29 cellular contexts compared by ENCODE assay signal in the genomic region with DNA sequence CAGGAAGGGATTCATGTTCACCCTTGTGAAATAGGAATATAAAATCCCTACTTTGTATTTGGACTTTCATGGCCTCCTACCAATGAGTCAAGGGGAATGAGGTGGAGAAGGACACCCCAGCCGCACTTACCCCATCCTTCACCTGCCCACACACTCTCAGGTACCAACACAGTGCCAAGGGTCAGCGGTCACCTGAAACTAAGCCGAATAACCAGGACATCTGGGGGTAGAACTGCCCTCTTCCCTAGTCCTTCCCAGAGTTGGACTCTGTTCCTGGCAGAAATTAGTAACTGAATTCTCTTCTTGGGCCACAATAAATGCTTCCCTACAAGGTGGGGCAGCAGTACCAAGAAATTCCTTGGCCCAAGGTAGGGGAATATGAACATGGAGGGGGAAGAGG. TPM values are rescaled to one million over a fixed set of nuclear protein-coding genes. Genes with fewer than 3 reads are reported as not detected.
A peak's percentile ranks its signal among the peaks of the same experiment; 100 is the strongest.
DNase-seq lines count a peak whose midpoint lies in the region; ATAC-seq, FAIRE-seq and TF ChIP-seq lines count a peak whose summit lies in the region.
"Had no signal": no experiment of that assay in that cellular context is flagged by ENCODE, and none has a peak within 500 bp of the region (broad histone marks: within the 10 kb centered on the region; RNA-seq: fewer than 3 reads in every experiment).

No MANE protein-coding gene starts in this region.

- H4K20me1 ChIP-seq in HepG2 (ENCODE audit: insufficient read depth, low read length), result no peaks in the 10 kb centered on the region

- ATAC-seq in HepG2 (no peak), aorta (ENCODE audit: low FRiP score) (peak; percentile 20), GM21619 (IDR thresholded peaks at IDR 0.05; ENCODE audit: unreplicated experiment) (no peak)
- ATAC-seq: activated CD8-positive, alpha-beta T cell treated with anti-CD3 and anti-CD28 coated beads, Interleukin-2, amount 10 ng/mL, durations not matched to agents 7 days and 5 days; CD8-positive, alpha-beta T cell had no signal

- H3K79me2 ChIP-seq in HepG2 (ENCODE audit: insufficient read depth, low read length), result no peaks in the 10 kb centered on the region

- H3K4me3 ChIP-seq in liver (ENCODE audit: low read depth in 1 of 3, low read length in 3 of 3) (no peak overlapping the region), HepG2 (replicated peaks in 1 of 3; ENCODE audit: insufficient read depth in 1 of 3, low read depth in 2 of 3, low read length in 3 of 3) (no peak overlapping the region), endodermal cell (ENCODE audit: low read length) (no peak overlapping the region), mucosa of rectum (ENCODE audit: low read length in 2 of 2) (no peak overlapping the region), aorta (ENCODE audit: low read length in 2 of 2) (no peak overlapping the region)
- H3K4me3 ChIP-seq: A549, skin epidermis, tibial nerve had no signal

- no peak for FAIRE-seq in HepG2 (lab: Jason Lieb, UNC)
- FAIRE-seq: A549, TTC549 had no signal

- H3K27ac ChIP-seq in liver (ENCODE audit: low read depth in 1 of 2, low read length in 2 of 2), result peak overlapping the region; percentile 84
- H3K27ac ChIP-seq in HepG2 (ENCODE audit: extremely low read length, insufficient read depth, low read length), result no peak overlapping the region
- no peak overlapping the region for H3K27ac ChIP-seq in endodermal cell (ENCODE audit: low read depth, low read length)
- H3K27ac ChIP-seq in mucosa of rectum (ENCODE audit: low read depth in 2 of 2, low read length in 2 of 2), result peak overlapping the region; percentile 56 to 59
- peak overlapping the region in 1 of 2 donors; percentile 36 for H3K27ac ChIP-seq in aorta (ENCODE audit: low read depth in 1 of 2, low read length in 2 of 2)
- H3K27ac ChIP-seq: A549, skin epidermis, tibial nerve had no signal

- in situ Hi-C loops in HepG2 (cut with HindIII; ENCODE audit: extremely low pct_ligation_motif_present, low pct_unique_long_range_greater_than_20kb), result no loop called here

- TF ChIP-seq RAD21 in liver (IDR thresholded peaks at IDR 0.05), result no peak
- no peak for TF ChIP-seq RAD21 in HepG2 (CRISPR knock-in tag; IDR thresholded peaks at IDR 0.05)

- CTCF ChIA-PET in HepG2 (lab: Yijun Ruan, JAX; ENCODE audit: low intra/inter-chr PET ratio, low total read pairs), result no interaction called here

- H3K27me3 Mint-ChIP-seq in endodermal cell (ENCODE audit: insufficient read depth), result peaks cover 6% of the 10 kb centered on the region

- H3K36me3 Mint-ChIP-seq in endodermal cell (ENCODE audit: low read depth), result no peaks in the 10 kb centered on the region
- H3K36me3 Mint-ChIP-seq: activated naive CD8-positive, alpha-beta T cell treated with anti-CD3 and anti-CD28 coated beads, Interleukin-2, amount 10 ng/mL, durations not matched to agents 7 days and 5 days; CD8-positive, alpha-beta T cell had no signal

- H3K4me1 Mint-ChIP-seq in endodermal cell, result peaks cover 67% of the 10 kb centered on the region

- H3K9ac ChIP-seq in liver (ENCODE audit: low read depth in 1 of 2, low read length in 2 of 2) (no peak overlapping the region), HepG2 (ENCODE audit: insufficient read depth, low read depth, low read length) (no peak overlapping the region), endodermal cell (ENCODE audit: extremely low read depth, low read length, poor library complexity, severe bottlenecking) (no peak overlapping the region), mucosa of rectum (ENCODE audit: low read depth in 1 of 2, low read length in 2 of 2) (no peak overlapping the region)

- TF ChIP-seq EP300 in HepG2 (IDR thresholded peaks at IDR 0.05; ENCODE audit: low read depth in 2 of 2, low read length in 2 of 2) (no peak), HepG2 (CRISPR knock-in tag; IDR thresholded peaks at IDR 0.05; ENCODE audit: borderline replicate concordance) (no peak)

- no peak for DNase-seq in HepG2 (ENCODE audit: low spot score)
- peak; percentile 43 for DNase-seq in endodermal cell
- DNase-seq in aorta, result no peak
- no peak for DNase-seq in anterior cingulate cortex (lab: John Stamatoyannopoulos, UW)
- DNase-seq in NCI-H146 treated with DMSO at 0.1 percent for 48 hours (lab: John Stamatoyannopoulos, UW; ENCODE audit: unreplicated experiment), result no peak
- DNase-seq: activated CD4-positive, alpha-beta T cell treated with anti-CD3 and anti-CD28 coated beads for 1 hour; activated CD8-positive, alpha-beta T cell treated with anti-CD3 and anti-CD28 coated beads, Interleukin-2, amount 10 ng/mL, durations not matched to agents 7 days and 5 days; activated effector memory CD4-positive, alpha-beta T cell treated with Interleukin-2 at 50 U/mL for 16 hours; activated naive CD8-positive, alpha-beta T cell treated with anti-CD3 and anti-CD28 coated beads, Interleukin-2, amount 10 ng/mL, durations not matched to agents 7 days and 5 days; activated T-cell treated with anti-CD3 and anti-CD28 coated beads for 4 hours; AML-193; CD8-positive, alpha-beta T cell; DMS153; effector CD4-positive, alpha-beta T cell; glutamatergic neuron; mammary epithelial cell; NCI-H1092; NCI-H2081 treated with DMSO at 0.1 percent for 48 hours; NCI-H226; nucleus accumbens; T-helper 1 cell had no signal

- TF ChIP-seq CTCF in liver (IDR thresholded peaks at IDR 0.05; ENCODE audit: low read depth, low read length, missing input control) (no peak), HepG2 (CRISPR knock-in tag; IDR thresholded peaks at IDR 0.05) (no peak), endodermal cell (conservative IDR thresholded peaks at IDR 0.05) (no peak)

- H3K36me3 ChIP-seq in liver (ENCODE audit: control insufficient read depth in 4 of 4, insufficient read depth in 3 of 4, low read depth in 1 of 4, low read length in 3 of 4), result no peaks in the 10 kb centered on the region
- H3K36me3 ChIP-seq in HepG2 (replicated peaks in 1 of 2; ENCODE audit: control insufficient read depth in 1 of 2, insufficient read depth in 2 of 2, low read length in 2 of 2), result no peaks in the 10 kb centered on the region; a peak in 1 of 5 replicates
- no peaks in the 10 kb centered on the region for H3K36me3 ChIP-seq in endodermal cell (ENCODE audit: control insufficient read depth, insufficient read depth, low read length)
- H3K36me3 ChIP-seq in mucosa of rectum (ENCODE audit: control insufficient read depth in 2 of 2, insufficient read depth in 2 of 2, low read length in 2 of 2), result no peaks in the 10 kb centered on the region
- H3K36me3 ChIP-seq in aorta (ENCODE audit: control insufficient read depth in 1 of 2, insufficient read depth in 2 of 2, low read length in 1 of 2), result no peaks in the 10 kb centered on the region
- H3K36me3 ChIP-seq: tibial nerve had no signal

- WGBS in liver, result 41% methylated on average over 3 of the region's 3 CpGs
- WGBS in HepG2 (ENCODE audit: low lambda C conversion rate), result 93% methylated on average over 3 of the region's 3 CpGs
- 94% methylated on average over 3 of the region's 3 CpGs; no CpG with 5 or more reads in 1 of the 2 experiments for WGBS in endodermal cell (ENCODE audit: insufficient coverage in 1 of 2, insufficient read length in 1 of 2), 2 experiments
- 46 to 67% methylated on average over 3 of the region's 3 CpGs for WGBS in aorta, 2 donors

- H3K4me2 ChIP-seq in HepG2 (ENCODE audit: low read depth, low read length), result no peak overlapping the region
- H3K4me2 ChIP-seq: A549 had no signal

- no peaks in the 10 kb centered on the region for H3K9me3 Mint-ChIP-seq in endodermal cell
- H3K9me3 Mint-ChIP-seq: activated naive CD8-positive, alpha-beta T cell treated with anti-CD3 and anti-CD28 coated beads, Interleukin-2, amount 10 ng/mL, durations not matched to agents 7 days and 5 days; CD8-positive, alpha-beta T cell; stimulated activated naive CD8-positive, alpha-beta T cell treated with anti-CD3 and anti-CD28 coated beads, Interleukin-15, Interleukin-2, amounts not matched to agents 100 ng/mL and 50 ng/mL, for 24 hours had no signal

- H3K27me3 ChIP-seq in liver (ENCODE audit: control insufficient read depth in 4 of 4, insufficient read depth in 4 of 4, low read length in 3 of 4), result no peaks in the 10 kb centered on the region
- no peaks in the 10 kb centered on the region for H3K27me3 ChIP-seq in HepG2 (ENCODE audit: control insufficient read depth in 1 of 2, insufficient read depth in 2 of 2, low read length in 2 of 2)
- no peaks in the 10 kb centered on the region for H3K27me3 ChIP-seq in endodermal cell (ENCODE audit: control insufficient read depth, insufficient read depth, low read length, poor library complexity, severe bottlenecking)
- no peaks in the 10 kb centered on the region for H3K27me3 ChIP-seq in mucosa of rectum (ENCODE audit: control insufficient read depth in 2 of 2, insufficient read depth in 2 of 2, low read length in 2 of 2)
- H3K27me3 ChIP-seq in aorta (ENCODE audit: control insufficient read depth in 1 of 2, insufficient read depth in 2 of 2, low read length in 1 of 2), result no peaks in the 10 kb centered on the region

- H3K9me3 ChIP-seq in liver (ENCODE audit: control insufficient read depth in 4 of 4, low read length in 3 of 4) (no peaks in the 10 kb centered on the region), HepG2 (ENCODE audit: low read length) (no peaks in the 10 kb centered on the region), endodermal cell (ENCODE audit: control insufficient read depth, low read length) (no peaks in the 10 kb centered on the region), mucosa of rectum (ENCODE audit: control insufficient read depth in 2 of 2, low read length in 2 of 2) (no peaks in the 10 kb centered on the region), aorta (ENCODE audit: control insufficient read depth, low read length) (no peaks in the 10 kb centered on the region)
- H3K9me3 ChIP-seq: A549, tibial nerve had no signal

- no TSS peak for BruUV-seq in HepG2 (replicated peaks; lab: Mats Ljungman, UMichigan)

- peaks cover 49 to 96% (median 83%) of the 10 kb centered on the region in 4 donors for H3K4me1 ChIP-seq in liver (ENCODE audit: control insufficient read depth in 4 of 4, insufficient read depth in 4 of 4, low read length in 3 of 4)
- peaks cover 93% of the 10 kb centered on the region for H3K4me1 ChIP-seq in HepG2 (ENCODE audit: insufficient read depth, low read length)
- peaks cover 24% of the 10 kb centered on the region for H3K4me1 ChIP-seq in endodermal cell (ENCODE audit: control insufficient read depth, insufficient read depth, low read length)
- peaks cover 67 to 73% of the 10 kb centered on the region in 2 donors for H3K4me1 ChIP-seq in mucosa of rectum (ENCODE audit: control insufficient read depth in 2 of 2, insufficient read depth in 2 of 2, low read length in 2 of 2)
- peaks cover 0 to 4% of the 10 kb centered on the region in 2 donors for H3K4me1 ChIP-seq in aorta (ENCODE audit: control insufficient read depth in 1 of 2, insufficient read depth in 2 of 2, low read length in 2 of 2)

- intact Hi-C loops in HepG2 (cut with micrococcal nuclease; ENCODE audit: unreplicated experiment) (loop anchor here (2.0 kb wide), 1 partner anchor 38 kb away; no protein-coding TSS in a partner anchor), aorta (cut with DNase I) (no loop called here)

- POLR2A ChIA-PET in HepG2 (lab: Yijun Ruan, JAX), result no interaction called here

- no peak overlapping the region for H2AFZ ChIP-seq in HepG2 (ENCODE audit: low read length)

- H3K4me3 Mint-ChIP-seq in endodermal cell, result no peak overlapping the region
- H3K4me3 Mint-ChIP-seq: activated CD8-positive, alpha-beta T cell treated with anti-CD3 and anti-CD28 coated beads, Interleukin-2, amount 10 ng/mL, durations not matched to agents 7 days and 5 days; activated naive CD8-positive, alpha-beta T cell treated with anti-CD3 and anti-CD28 coated beads, Interleukin-2, amount 10 ng/mL, durations not matched to agents 7 days and 5 days; CD8-positive, alpha-beta T cell; stimulated activated naive CD8-positive, alpha-beta T cell treated with anti-CD3 and anti-CD28 coated beads, Interleukin-15, Interleukin-2, amounts not matched to agents 100 ng/mL and 50 ng/mL, for 24 hours had no signal

- H3K27ac Mint-ChIP-seq in endodermal cell, result peak overlapping the region; percentile 92
- H3K27ac Mint-ChIP-seq: activated CD8-positive, alpha-beta T cell treated with anti-CD3 and anti-CD28 coated beads, Interleukin-2, amount 10 ng/mL, durations not matched to agents 7 days and 5 days; activated naive CD8-positive, alpha-beta T cell treated with anti-CD3 and anti-CD28 coated beads, Interleukin-2, amount 10 ng/mL, durations not matched to agents 7 days and 5 days; CD8-positive, alpha-beta T cell; stimulated activated naive CD8-positive, alpha-beta T cell treated with anti-CD3 and anti-CD28 coated beads, Interleukin-15, Interleukin-2, amounts not matched to agents 100 ng/mL and 50 ng/mL, for 24 hours had no signal

- no peak for TF ChIP-seq POLR2A in HepG2 (IDR thresholded peaks at IDR 0.05; ENCODE audit: insufficient read depth in 1 of 2, low read depth in 2 of 2, low read length in 2 of 2)

RNA-seq across cellular contexts. Expression of a gene that starts 7.4 kb away (rescaled TPM):
- 1 to 10 TPM; 5.9 to 9.9 TPM for total RNA-seq in liver
- 1 to 10 TPM; 5.3 to 5.6 TPM for polyA plus RNA-seq in liver
- total RNA-seq in HepG2 (2016; rRNA removed; fragmentation: Illumina TruSeq; extraction: Trizol), result 1.9 and 3.4 TPM in 2 replicates
- 0.97 and 1.2 TPM in 2 replicates for total RNA-seq in HepG2 (2016; cell fraction: cytosol; rRNA removed; fragmentation: Illumina TruSeq; extraction: Trizol; ENCODE audit: low read depth)
- total RNA-seq in HepG2 (2016; cell fraction: insoluble cytoplasmic fraction; rRNA removed; fragmentation: Illumina TruSeq; extraction: Trizol), result 1.8 and 4.0 TPM in 2 replicates
- 2.7 and 3.3 TPM in 2 replicates for total RNA-seq in HepG2 (2016; cell fraction: membrane; rRNA removed; fragmentation: Illumina TruSeq; extraction: Trizol)
- 2.3 and 3.7 TPM in 2 replicates for total RNA-seq in HepG2 (2016; cell fraction: nucleus; rRNA removed; fragmentation: Illumina TruSeq; extraction: Trizol)
- 4.1 and 7.3 TPM in 2 replicates for polyA plus RNA-seq in HepG2 (2011; rRNA removed)
- 4.4 TPM in 2 replicates for polyA plus RNA-seq in HepG2 (2011; cell fraction: cytosol; rRNA removed)
- polyA plus RNA-seq in HepG2 (2011; cell fraction: nucleus; rRNA removed), result 7.3 and 8.6 TPM in 2 replicates
- polyA plus RNA-seq in HepG2 (2012), result 4.0 and 4.7 TPM in 2 replicates
- 0.65 and 0.73 TPM in 2 replicates for polyA plus RNA-seq in HepG2 (2016; cell fraction: cytosol; fragmentation: Illumina TruSeq; extraction: Trizol; ENCODE audit: low read depth)
- polyA plus RNA-seq in HepG2 (2016; cell fraction: insoluble cytoplasmic fraction; fragmentation: Illumina TruSeq; extraction: Trizol; ENCODE audit: low read depth), result 2.0 and 2.1 TPM in 2 replicates
- polyA plus RNA-seq in HepG2 (2016; cell fraction: membrane; fragmentation: Illumina TruSeq; extraction: Trizol; ENCODE audit: low read depth), result 2.1 TPM in 2 replicates
- polyA plus RNA-seq in HepG2 (2016; cell fraction: nucleus; fragmentation: Illumina TruSeq; extraction: Trizol; ENCODE audit: insufficient read depth, low read depth), result 5.1 and 6.0 TPM in 2 replicates
- polyA minus RNA-seq in HepG2 (2011; rRNA and poly(A)+ RNA removed; ENCODE audit: low replicate concordance), result 1.8 and 9.9 TPM in 2 replicates
- 3.3 and 3.4 TPM in 2 replicates for polyA minus RNA-seq in HepG2 (2011; cell fraction: cytosol; rRNA and poly(A)+ RNA removed)
- polyA minus RNA-seq in HepG2 (2011; cell fraction: nucleus; rRNA and poly(A)+ RNA removed), result 2.5 and 2.7 TPM in 2 replicates
- total RNA-seq in endodermal cell, result 10 to 100 TPM in 1 of 2 donors, 1 to 10 TPM in 1; 7.9 to 10.2 TPM
- 22.4 TPM for polyA plus RNA-seq in endodermal cell (2013, experiment 1 of 2)
- 17.5 TPM for polyA plus RNA-seq in endodermal cell (2013, experiment 2 of 2)
- 1 to 10 TPM; 4.8 to 7.0 TPM for total RNA-seq in aorta
- 10 to 100 TPM in 1 of 2 donors, 1 to 10 TPM in 1; 3.0 to 14.1 TPM for polyA plus RNA-seq in aorta

RNA-seq across cellular contexts. Expression of a gene that starts 41.1 kb away (rescaled TPM):
- 10 to 100 TPM in 1 of 2 donors, 1 to 10 TPM in 1; 9.2 to 20.2 TPM for total RNA-seq in liver
- 1 to 10 TPM; 3.5 to 4.7 TPM for polyA plus RNA-seq in liver
- total RNA-seq in HepG2 (2016; rRNA removed; fragmentation: Illumina TruSeq; extraction: Trizol), result 13.1 and 15.0 TPM in 2 replicates
- 17.4 and 18.2 TPM in 2 replicates for total RNA-seq in HepG2 (2016; cell fraction: cytosol; rRNA removed; fragmentation: Illumina TruSeq; extraction: Trizol; ENCODE audit: low read depth)
- total RNA-seq in HepG2 (2016; cell fraction: insoluble cytoplasmic fraction; rRNA removed; fragmentation: Illumina TruSeq; extraction: Trizol), result 12.5 and 14.4 TPM in 2 replicates
- 27.6 and 35.3 TPM in 2 replicates for total RNA-seq in HepG2 (2016; cell fraction: membrane; rRNA removed; fragmentation: Illumina TruSeq; extraction: Trizol)
- 14.7 and 15.8 TPM in 2 replicates for total RNA-seq in HepG2 (2016; cell fraction: nucleus; rRNA removed; fragmentation: Illumina TruSeq; extraction: Trizol)
- 6.8 and 8.3 TPM in 2 replicates for polyA plus RNA-seq in HepG2 (2011; rRNA removed)
- 2.3 and 3.5 TPM in 2 replicates for polyA plus RNA-seq in HepG2 (2011; cell fraction: cytosol; rRNA removed)
- 11.0 and 12.1 TPM in 2 replicates for polyA plus RNA-seq in HepG2 (2011; cell fraction: nucleus; rRNA removed)
- 9.9 and 11.2 TPM in 2 replicates for polyA plus RNA-seq in HepG2 (2012)
- polyA plus RNA-seq in HepG2 (2016; cell fraction: cytosol; fragmentation: Illumina TruSeq; extraction: Trizol; ENCODE audit: low read depth), result 9.0 and 9.8 TPM in 2 replicates
- polyA plus RNA-seq in HepG2 (2016; cell fraction: insoluble cytoplasmic fraction; fragmentation: Illumina TruSeq; extraction: Trizol; ENCODE audit: low read depth), result 12.2 TPM in 2 replicates
- 15.0 TPM in 2 replicates for polyA plus RNA-seq in HepG2 (2016; cell fraction: membrane; fragmentation: Illumina TruSeq; extraction: Trizol; ENCODE audit: low read depth)
- polyA plus RNA-seq in HepG2 (2016; cell fraction: nucleus; fragmentation: Illumina TruSeq; extraction: Trizol; ENCODE audit: insufficient read depth, low read depth), result 20.1 and 20.3 TPM in 2 replicates
- 12.0 and 30.8 TPM in 2 replicates for polyA minus RNA-seq in HepG2 (2011; rRNA and poly(A)+ RNA removed; ENCODE audit: low replicate concordance)
- 11.9 and 12.8 TPM in 2 replicates for polyA minus RNA-seq in HepG2 (2011; cell fraction: cytosol; rRNA and poly(A)+ RNA removed)
- polyA minus RNA-seq in HepG2 (2011; cell fraction: nucleus; rRNA and poly(A)+ RNA removed), result 21.0 and 22.3 TPM in 2 replicates
- 10 to 100 TPM; 29.6 to 41.6 TPM for total RNA-seq in endodermal cell
- polyA plus RNA-seq in endodermal cell (2013, experiment 1 of 2), result 10.4 TPM
- polyA plus RNA-seq in endodermal cell (2013, experiment 2 of 2), result 12.1 TPM
- total RNA-seq in aorta, result 10 to 100 TPM; 66.1 to 90.4 TPM
- polyA plus RNA-seq in aorta, result 1 to 10 TPM; 6.0 to 6.5 TPM

Comparison
In these comparisons a context has a peak if more than half of its experiments do, and no peak if none do; other contexts are left out.
1. H3K27ac ChIP-seq: peak in liver (2 of 2) and mucosa of rectum (2 of 2); none in HepG2 (single experiment) and endodermal cell (single experiment).